In the genomic region with DNA sequence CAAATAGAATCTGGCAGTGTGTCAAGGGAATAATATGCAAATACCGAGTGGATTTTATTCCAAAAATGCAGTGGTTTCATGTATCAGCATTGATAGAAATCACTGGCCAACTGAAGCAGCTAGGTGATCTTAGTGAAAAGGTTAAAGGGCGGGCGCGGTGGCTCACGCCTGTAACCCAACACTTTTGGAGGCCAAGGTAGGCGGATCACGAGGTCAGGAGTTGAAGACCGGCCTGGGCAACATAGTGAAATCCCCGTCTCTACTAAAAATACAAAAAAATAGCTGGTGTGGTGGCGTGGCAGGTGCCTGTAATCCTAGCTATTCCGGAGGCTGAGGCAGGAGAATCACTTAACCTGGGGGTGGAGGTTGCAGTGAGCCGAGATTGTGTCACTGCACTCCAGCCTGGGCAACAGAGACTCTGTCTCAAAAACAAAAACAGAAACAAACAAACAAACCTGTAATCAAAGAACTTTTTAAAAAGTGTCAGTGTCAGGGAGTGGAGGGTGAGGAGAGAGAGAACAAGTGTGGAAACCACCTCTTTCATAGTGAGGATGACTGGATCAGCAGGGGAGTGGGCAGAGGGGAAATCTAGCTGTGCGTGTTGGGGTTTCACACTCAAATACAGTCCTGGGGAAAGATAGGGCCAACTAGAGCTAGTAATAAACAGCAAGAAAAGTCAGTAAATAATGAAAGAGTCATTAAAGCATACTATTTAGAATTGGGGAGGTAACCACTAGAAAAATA, we compare ENCODE assay signal across 35 cellular contexts. TPM values are rescaled to one million over a fixed set of nuclear protein-coding genes. Genes with fewer than 3 reads are reported as not detected.
DNase-seq lines count a peak whose midpoint lies in the region; ATAC-seq and TF ChIP-seq lines count a peak whose summit lies in the region.
"Had no signal": no experiment of that assay in that cellular context is flagged by ENCODE, and none has a peak within 500 bp of the region (broad histone marks: within the 10 kb centered on the region; RNA-seq: fewer than 3 reads in every experiment).

No MANE protein-coding gene starts in this region.

- TF ChIP-seq RAD21 in liver (IDR thresholded peaks at IDR 0.05) = peak; percentile 27 to 31

- H3K4me3 ChIP-seq in liver (ENCODE audit: low read depth in 1 of 3, low read length in 3 of 3) (no peak overlapping the region), thoracic aorta (no peak overlapping the region)
- H3K4me3 ChIP-seq: A549, breast epithelium, GM23248, heart right ventricle, neural progenitor cell, testis, vagina had no signal

- no peak for DNase-seq in activated naive CD4-positive, alpha-beta T cell (lab: John Stamatoyannopoulos, UW)
- DNase-seq in thoracic aorta (ENCODE audit: low spot score) (no peak), MV-4-11 (lab: John Stamatoyannopoulos, UW) (no peak), hypothalamus (lab: John Stamatoyannopoulos, UW) (no peak)
- no peak for DNase-seq in activated naive CD4-positive, alpha-beta T cell treated with anti-CD3 and anti-CD28 coated beads, Interleukin-2, amount 50 U/mL, for 72 hours (ENCODE audit: low spot score in 2 of 2)
- DNase-seq: activated CD8-positive, alpha-beta memory T cell treated with anti-CD3 and anti-CD28 coated beads, Interleukin-2, amount 50 U/mL, for 48 hours; activated gamma-delta T cell; AML-193; effector CD8-positive, alpha-beta T cell; GM23248; heart right ventricle; HFFc6; Kasumi-1; kidney glomerular epithelial cell; mammary epithelial cell; NCI-H146; NCI-H2171 treated with DMSO at 0.1 percent for 48 hours; NCI-H524; SHP77 treated with DMSO at 0.1 percent for 48 hours; stimulated activated CD4-positive, alpha-beta T cell treated with anti-CD3 and anti-CD28 coated beads, Interleukin-12 subunit alpha, Interleukin-12 subunit beta, amount 100 ng/mL, for 4 hours; stimulated activated CD4-positive, alpha-beta T cell treated with anti-CD3 and anti-CD28 coated beads, Interleukin-4, amount 100 ng/mL, for 24 hours; SW 1271; T1000; testis; WERI-Rb-1 had no signal

- no peaks in the 10 kb centered on the region for H3K27me3 Mint-ChIP-seq in activated naive CD4-positive, alpha-beta T cell treated with anti-CD3 and anti-CD28 coated beads, Interleukin-2, amount 50 U/mL, for 24 hours
- no peaks in the 10 kb centered on the region for H3K27me3 Mint-ChIP-seq in activated T-helper 17 cell treated with anti-CD3 and anti-CD28 coated beads, Interleukin-2, amount 50 U/mL, for 72 hours
- H3K27me3 Mint-ChIP-seq: stimulated activated memory B cell treated with anti-CD40 and anti-IgM and Interleukin-4, amounts not matched to agents 10 μg/mL and 1 μg/mL and 100 μg/mL, for 72 hours had no signal

- H3K27ac Mint-ChIP-seq in activated naive CD4-positive, alpha-beta T cell treated with anti-CD3 and anti-CD28 coated beads, Interleukin-2, amount 50 U/mL, for 24 hours = peak overlapping the region; percentile 55
- H3K27ac Mint-ChIP-seq in activated T-helper 17 cell treated with anti-CD3 and anti-CD28 coated beads, Interleukin-2, amount 50 U/mL, for 72 hours = peak overlapping the region; percentile 65
- peak overlapping the region in 1 of 2 donors; percentile 77 for H3K27ac Mint-ChIP-seq in activated naive CD4-positive, alpha-beta T cell treated with anti-CD3 and anti-CD28 coated beads, Interleukin-2, amount 50 U/mL, for 72 hours
- H3K27ac Mint-ChIP-seq: neural progenitor cell had no signal

- no peaks in the 10 kb centered on the region for H3K27me3 ChIP-seq in liver (ENCODE audit: control insufficient read depth in 4 of 4, insufficient read depth in 4 of 4, low read length in 3 of 4)
- H3K27me3 ChIP-seq in thoracic aorta (replicated peaks; ENCODE audit: insufficient read depth) = no peaks in the 10 kb centered on the region
- H3K27me3 ChIP-seq: breast epithelium, heart right ventricle, neural progenitor cell, testis, vagina had no signal

- no peak overlapping the region for H3K4me3 Mint-ChIP-seq in activated naive CD4-positive, alpha-beta T cell treated with anti-CD3 and anti-CD28 coated beads, Interleukin-2, amount 50 U/mL, for 24 hours
- H3K4me3 Mint-ChIP-seq in activated T-helper 17 cell treated with anti-CD3 and anti-CD28 coated beads, Interleukin-2, amount 50 U/mL, for 72 hours = no peak overlapping the region
- H3K4me3 Mint-ChIP-seq: HFFc6; neural progenitor cell; stimulated activated memory B cell treated with anti-CD40 and anti-IgM and Interleukin-4, amounts not matched to agents 10 μg/mL and 1 μg/mL and 100 μg/mL, for 72 hours had no signal

- H3K4me1 Mint-ChIP-seq in activated naive CD4-positive, alpha-beta T cell treated with anti-CD3 and anti-CD28 coated beads, Interleukin-2, amount 50 U/mL, for 24 hours = no peaks in the 10 kb centered on the region
- H3K4me1 Mint-ChIP-seq in activated T-helper 17 cell treated with anti-CD3 and anti-CD28 coated beads, Interleukin-2, amount 50 U/mL, for 72 hours = no peaks in the 10 kb centered on the region
- H3K4me1 Mint-ChIP-seq: stimulated activated memory B cell treated with anti-CD40 and anti-IgM and Interleukin-4, amounts not matched to agents 10 μg/mL and 1 μg/mL and 100 μg/mL, for 72 hours had no signal

- peaks cover 3% of the 10 kb centered on the region for H3K36me3 Mint-ChIP-seq in activated naive CD4-positive, alpha-beta T cell treated with anti-CD3 and anti-CD28 coated beads, Interleukin-2, amount 50 U/mL, for 24 hours
- peaks cover 97% of the 10 kb centered on the region for H3K36me3 Mint-ChIP-seq in activated T-helper 17 cell treated with anti-CD3 and anti-CD28 coated beads, Interleukin-2, amount 50 U/mL, for 72 hours (ENCODE audit: low read depth)
- no peaks in the 10 kb centered on the region for H3K36me3 Mint-ChIP-seq in activated naive CD4-positive, alpha-beta T cell treated with anti-CD3 and anti-CD28 coated beads, Interleukin-2, amount 50 U/mL, for 72 hours

- TF ChIP-seq CTCF in liver (IDR thresholded peaks at IDR 0.05; ENCODE audit: low read depth, low read length, missing input control) = no peak
- no peak for TF ChIP-seq CTCF in thoracic aorta (IDR thresholded peaks at IDR 0.05)

- H3K9me3 Mint-ChIP-seq in activated naive CD4-positive, alpha-beta T cell treated with anti-CD3 and anti-CD28 coated beads, Interleukin-2, amount 50 U/mL, for 24 hours = no peaks in the 10 kb centered on the region
- no peaks in the 10 kb centered on the region for H3K9me3 Mint-ChIP-seq in activated T-helper 17 cell treated with anti-CD3 and anti-CD28 coated beads, Interleukin-2, amount 50 U/mL, for 72 hours
- H3K9me3 Mint-ChIP-seq in activated naive CD4-positive, alpha-beta T cell treated with anti-CD3 and anti-CD28 coated beads, Interleukin-2, amount 50 U/mL, for 72 hours = no peaks in the 10 kb centered on the region
- H3K9me3 Mint-ChIP-seq: HFFc6; neural progenitor cell; stimulated activated memory B cell treated with anti-CD40 and anti-IgM and Interleukin-4, amounts not matched to agents 10 μg/mL and 1 μg/mL and 100 μg/mL, for 72 hours had no signal

- peak overlapping the region in 1 of 2 donors; percentile 65 for H3K9ac ChIP-seq in liver (ENCODE audit: low read depth in 1 of 2, low read length in 2 of 2)
- H3K9ac ChIP-seq: GM23248, neural progenitor cell had no signal

- 43% methylated on average over 13 of the region's 13 CpGs for WGBS in liver

- H3K27ac ChIP-seq in liver (ENCODE audit: low read depth in 1 of 2, low read length in 2 of 2) (peak overlapping the region; percentile 66 to 84), thoracic aorta (peak overlapping the region; percentile 46 to 72)
- H3K27ac ChIP-seq: A549, breast epithelium, GM23248, neural progenitor cell, testis, vagina, WERI-Rb-1 had no signal

- H3K9me3 ChIP-seq in liver (ENCODE audit: control insufficient read depth in 4 of 4, low read length in 3 of 4) (no peaks in the 10 kb centered on the region), thoracic aorta (no peaks in the 10 kb centered on the region)
- H3K9me3 ChIP-seq: A549, breast epithelium, heart right ventricle, testis, vagina had no signal

- H3K36me3 ChIP-seq in liver (ENCODE audit: control insufficient read depth in 4 of 4, insufficient read depth in 3 of 4, low read depth in 1 of 4, low read length in 3 of 4) (peaks cover 0 to 22% (median 15%) of the 10 kb centered on the region in 4 donors), thoracic aorta (peaks cover 44% of the 10 kb centered on the region)
- H3K36me3 ChIP-seq: breast epithelium, neural progenitor cell had no signal

- peak; percentile 67 for ATAC-seq in activated T-helper 17 cell treated with anti-CD3 and anti-CD28 coated beads, Interleukin-2, amount 50 U/mL, for 72 hours (replicated peaks)
- no peak for ATAC-seq in thoracic aorta (ENCODE audit: insufficient number of reproducible peaks, low FRiP score, low read depth)
- no peak for ATAC-seq in activated naive CD4-positive, alpha-beta T cell treated with anti-CD3 and anti-CD28 coated beads, Interleukin-2, amount 50 U/mL, for 72 hours
- ATAC-seq: A549; heart right ventricle; Panc1; sciatic nerve; stimulated activated memory B cell treated with anti-CD40 and anti-IgM and Interleukin-4, amounts not matched to agents 10 μg/mL and 1 μg/mL and 100 μg/mL, for 72 hours had no signal

- peaks cover 0 to 33% (median 27%) of the 10 kb centered on the region in 4 donors for H3K4me1 ChIP-seq in liver (ENCODE audit: control insufficient read depth in 4 of 4, insufficient read depth in 4 of 4, low read length in 3 of 4)
- peaks cover 10 to 44% of the 10 kb centered on the region in 2 donors for H3K4me1 ChIP-seq in thoracic aorta (ENCODE audit: control insufficient read depth in 1 of 2, low read depth in 2 of 2)
- H3K4me1 ChIP-seq: breast epithelium had no signal

TF ChIP-seq in liver, 16 proteins besides CTCF, POLR2A, EP300 and RAD21 (continues in another document):
- TF ChIP-seq EGR1 (IDR thresholded peaks at IDR 0.05; ENCODE audit: low read depth in 2 of 2) = peak in 1 of 2 donors; percentile 14
- peak in 1 of 2 donors; percentile 39 for TF ChIP-seq GABPA (IDR thresholded peaks at IDR 0.05 in 1 of 2, conservative IDR thresholded peaks at IDR 0.05 in 1 of 2)
- peak; percentile 76 for TF ChIP-seq NR2F2 (IDR thresholded peaks at IDR 0.05)
- TF ChIP-seq RXRA (IDR thresholded peaks at IDR 0.05) = peak; percentile 85 to 87

RNA-seq across cellular contexts. Expression of gene CDS2, which starts 57.1 kb away (rescaled TPM):
- 10 to 100 TPM; 53.8 to 70.5 TPM for total RNA-seq in activated T-helper 17 cell treated with anti-CD3 and anti-CD28 coated beads, Interleukin-2, amount 50 U/mL, for 72 hours
- total RNA-seq in liver (10 to 100 TPM; 17.6 to 31.6 TPM), thoracic aorta (10 to 100 TPM; 63.6 to 85.6 TPM)
- polyA plus RNA-seq in liver = 10 to 100 TPM in 1 of 2 donors, 1 to 10 TPM in 1; 9.6 to 11.2 TPM
- 10 to 100 TPM; 40.3 to 40.8 TPM for total RNA-seq in activated naive CD4-positive, alpha-beta T cell treated with anti-CD3 and anti-CD28 coated beads, Interleukin-2, amount 50 U/mL, for 72 hours
